17 cellular contexts compared by ENCODE assay signal in genomic region chr11:69828276-69828970, GRCh38. TPM values are rescaled to one million over a fixed set of nuclear protein-coding genes. Genes with fewer than 3 reads are reported as not detected.
"Had no signal": no experiment of that assay in that cellular context is flagged by ENCODE, and none has a peak within 500 bp of the region (broad histone marks: within the 10 kb centered on the region; RNA-seq: fewer than 3 reads in every experiment).

No MANE protein-coding gene starts in this region.

- H3K4me1 Mint-ChIP-seq: activated CD4-positive, alpha-beta T cell treated with anti-CD3 and anti-CD28 coated beads for 36 hours; activated naive CD4-positive, alpha-beta T cell treated with anti-CD3 and anti-CD28 coated beads, Interleukin-2, amount 50 U/mL, for 24 hours; activated T-helper 17 cell treated with anti-CD3 and anti-CD28 coated beads, Interleukin-2, amount 50 U/mL, for 72 hours; central memory CD8-positive, alpha-beta T cell had no signal

- H3K27ac ChIP-seq: thyroid gland, VCaP had no signal

- H3K9me3 ChIP-seq: thyroid gland had no signal

- H3K27me3 ChIP-seq: thyroid gland had no signal

- H3K27ac Mint-ChIP-seq: activated CD4-positive, alpha-beta T cell treated with anti-CD3 and anti-CD28 coated beads for 36 hours; activated CD8-positive, alpha-beta T cell treated with anti-CD3 and anti-CD28 coated beads, Interleukin-2, amount 10 ng/mL, durations not matched to agents 7 days and 5 days; activated naive CD4-positive, alpha-beta T cell treated with anti-CD3 and anti-CD28 coated beads, Interleukin-2, amount 50 U/mL, for 24 hours; activated T-helper 17 cell treated with anti-CD3 and anti-CD28 coated beads, Interleukin-2, amount 50 U/mL, for 72 hours; dendritic cell treated with granulocyte-macrophage colony-stimulating factor and Interleukin-4, amounts not matched to agents 40 ng/mL and 50 ng/mL, for 4 days; naive thymus-derived CD8-positive, alpha-beta T cell had no signal

- H3K36me3 ChIP-seq: thyroid gland had no signal

- H3K4me1 ChIP-seq: thyroid gland had no signal

- H3K4me3 Mint-ChIP-seq: activated CD4-positive, alpha-beta T cell treated with anti-CD3 and anti-CD28 coated beads for 36 hours; activated CD8-positive, alpha-beta T cell treated with anti-CD3 and anti-CD28 coated beads, Interleukin-2, amount 10 ng/mL, durations not matched to agents 7 days and 5 days; activated naive CD4-positive, alpha-beta T cell treated with anti-CD3 and anti-CD28 coated beads, Interleukin-2, amount 50 U/mL, for 24 hours; activated T-helper 17 cell treated with anti-CD3 and anti-CD28 coated beads, Interleukin-2, amount 50 U/mL, for 72 hours; central memory CD8-positive, alpha-beta T cell; dendritic cell treated with granulocyte-macrophage colony-stimulating factor and Interleukin-4, amounts not matched to agents 40 ng/mL and 50 ng/mL, for 4 days; naive thymus-derived CD8-positive, alpha-beta T cell had no signal

- H3K4me3 ChIP-seq: thyroid gland had no signal

- H3K36me3 Mint-ChIP-seq: activated naive CD4-positive, alpha-beta T cell treated with anti-CD3 and anti-CD28 coated beads, Interleukin-2, amount 50 U/mL, for 24 hours; naive thymus-derived CD8-positive, alpha-beta T cell had no signal

- DNase-seq: activated CD4-positive, alpha-beta T cell treated with anti-CD3 and anti-CD28 coated beads for 36 hours; activated CD8-positive, alpha-beta T cell treated with anti-CD3 and anti-CD28 coated beads, Interleukin-2, amount 10 ng/mL, durations not matched to agents 7 days and 5 days; hippocampal formation; naive thymus-derived CD8-positive, alpha-beta T cell; T-helper 1 cell; thyroid gland had no signal

- ATAC-seq: activated CD4-positive, alpha-beta T cell treated with anti-CD3 and anti-CD28 coated beads for 36 hours; activated CD8-positive, alpha-beta T cell treated with anti-CD3 and anti-CD28 coated beads, Interleukin-2, amount 10 ng/mL, durations not matched to agents 7 days and 5 days; activated T-helper 17 cell treated with anti-CD3 and anti-CD28 coated beads, Interleukin-2, amount 50 U/mL, for 72 hours; esophagus mucosa; naive thymus-derived CD8-positive, alpha-beta T cell had no signal

- H3K9me3 Mint-ChIP-seq: activated naive CD4-positive, alpha-beta T cell treated with anti-CD3 and anti-CD28 coated beads, Interleukin-2, amount 50 U/mL, for 24 hours; activated T-helper 17 cell treated with anti-CD3 and anti-CD28 coated beads, Interleukin-2, amount 50 U/mL, for 72 hours; central memory CD8-positive, alpha-beta T cell; dendritic cell treated with granulocyte-macrophage colony-stimulating factor and Interleukin-4, amounts not matched to agents 40 ng/mL and 50 ng/mL, for 4 days had no signal

RNA-seq across cellular contexts. Expression of gene FGF3, which starts 9.2 kb away (rescaled TPM):
- total RNA-seq: activated CD4-positive, alpha-beta T cell treated with anti-CD3 and anti-CD28 coated beads for 36 hours; activated CD8-positive, alpha-beta T cell treated with anti-CD3 and anti-CD28 coated beads, Interleukin-2, amount 10 ng/mL, durations not matched to agents 7 days and 5 days; activated T-helper 17 cell treated with anti-CD3 and anti-CD28 coated beads, Interleukin-2, amount 50 U/mL, for 72 hours; esophagus mucosa; glomerular endothelial cell; lung microvascular endothelial cell; mononuclear cell; naive thymus-derived CD8-positive, alpha-beta T cell; omental fat pad; skeletal muscle tissue; thyroid gland had no signal
- polyA plus RNA-seq: naive thymus-derived CD8-positive, alpha-beta T cell had no signal

RNA-seq across cellular contexts. Expression of gene FGF4, which starts 53.3 kb away (rescaled TPM):
- total RNA-seq: activated CD4-positive, alpha-beta T cell treated with anti-CD3 and anti-CD28 coated beads for 36 hours; activated CD8-positive, alpha-beta T cell treated with anti-CD3 and anti-CD28 coated beads, Interleukin-2, amount 10 ng/mL, durations not matched to agents 7 days and 5 days; activated T-helper 17 cell treated with anti-CD3 and anti-CD28 coated beads, Interleukin-2, amount 50 U/mL, for 72 hours; esophagus mucosa; glomerular endothelial cell; lung microvascular endothelial cell; mononuclear cell; naive thymus-derived CD8-positive, alpha-beta T cell; omental fat pad; thyroid gland had no signal
- polyA plus RNA-seq: naive thymus-derived CD8-positive, alpha-beta T cell had no signal
